Comparison of ENCODE assay signal across 25 cellular contexts in genomic region chr5:144206136-144206535, GRCh38. TPM values are rescaled to one million over a fixed set of nuclear protein-coding genes. Genes with fewer than 3 reads are reported as not detected.
A peak's percentile ranks its signal among the peaks of the same experiment; 100 is the strongest.
DNase-seq lines count a peak whose midpoint lies in the region; ATAC-seq, FAIRE-seq and TF ChIP-seq lines count a peak whose summit lies in the region.
"Had no signal": no experiment of that assay in that cellular context is flagged by ENCODE, and none has a peak within 500 bp of the region (broad histone marks: within the 10 kb centered on the region; RNA-seq: fewer than 3 reads in every experiment).

No MANE protein-coding gene starts in this region.

- no peaks in the 10 kb centered on the region for H3K36me3 Mint-ChIP-seq in HFFc6 (ENCODE audit: low read depth)
- H3K36me3 Mint-ChIP-seq in activated naive CD4-positive, alpha-beta T cell treated with anti-CD3 and anti-CD28 coated beads for 36 hours (ENCODE audit: low read depth), result no peaks in the 10 kb centered on the region
- H3K36me3 Mint-ChIP-seq: activated naive CD8-positive, alpha-beta T cell treated with anti-CD3 and anti-CD28 coated beads for 36 hours; CD4-positive, alpha-beta memory T cell had no signal

- H3K36me3 ChIP-seq in lower lobe of right lung, result no peaks in the 10 kb centered on the region
- H3K36me3 ChIP-seq: HAP-1, neutrophil had no signal

- FAIRE-seq in A204.1 (lab: Jason Lieb, UNC), result peak; percentile 88
- FAIRE-seq: GM18507 had no signal

- H3K27me3 Mint-ChIP-seq in HFFc6 (ENCODE audit: insufficient read depth), result no peaks in the 10 kb centered on the region
- peaks cover 38% of the 10 kb centered on the region for H3K27me3 Mint-ChIP-seq in activated naive CD4-positive, alpha-beta T cell treated with anti-CD3 and anti-CD28 coated beads for 36 hours (ENCODE audit: low read depth)

- H3K4me1 Mint-ChIP-seq in HFFc6 (ENCODE audit: low read depth), result peaks cover 55% of the 10 kb centered on the region
- peaks cover 17% of the 10 kb centered on the region for H3K4me1 Mint-ChIP-seq in activated naive CD4-positive, alpha-beta T cell treated with anti-CD3 and anti-CD28 coated beads for 36 hours (ENCODE audit: low read depth)
- H3K4me1 Mint-ChIP-seq: activated B cell treated with CpG ODN at 0.5 μM for 24 hours; activated naive CD8-positive, alpha-beta T cell treated with anti-CD3 and anti-CD28 coated beads for 36 hours had no signal

- TF ChIP-seq CTCF in HFFc6 (IDR thresholded peaks at IDR 0.05) (no peak), lower lobe of right lung (IDR thresholded peaks at IDR 0.05) (no peak)

- no peaks in the 10 kb centered on the region for H3K9me3 Mint-ChIP-seq in HFFc6
- no peaks in the 10 kb centered on the region for H3K9me3 Mint-ChIP-seq in activated naive CD4-positive, alpha-beta T cell treated with anti-CD3 and anti-CD28 coated beads for 36 hours
- H3K9me3 Mint-ChIP-seq: activated B cell treated with CpG ODN at 0.5 μM for 24 hours; activated naive CD8-positive, alpha-beta T cell treated with anti-CD3 and anti-CD28 coated beads for 36 hours; CD4-positive, alpha-beta memory T cell; central memory CD8-positive, alpha-beta T cell had no signal

- ATAC-seq in lower lobe of right lung (no peak), GM21825 (IDR thresholded peaks at IDR 0.05; ENCODE audit: unreplicated experiment) (no peak), GM18511 (IDR thresholded peaks at IDR 0.05; ENCODE audit: unreplicated experiment) (no peak)
- ATAC-seq: activated CD8-positive, alpha-beta T cell treated with anti-CD3 and anti-CD28 coated beads, Interleukin-2, amount 10 ng/mL, durations not matched to agents 7 days and 5 days; PC-3 had no signal

- no peaks in the 10 kb centered on the region for H3K9me3 ChIP-seq in lower lobe of right lung
- H3K9me3 ChIP-seq: HAP-1, neutrophil had no signal

- peak overlapping the region; percentile 41 for H3K4me3 ChIP-seq in lower lobe of right lung
- H3K4me3 ChIP-seq: HAP-1 had no signal

- CTCF ChIA-PET in activated naive CD4-positive, alpha-beta T cell treated with anti-CD3 and anti-CD28 coated beads for 36 hours (lab: Charles Lee), result interaction anchor here (0.6 to 3.2 kb wide), 4 partner anchors 18 to 1748 kb away, joined by 3 to 15 read pairs (median 4); no protein-coding TSS in a partner anchor

- peaks cover 32% of the 10 kb centered on the region for H3K27me3 ChIP-seq in lower lobe of right lung (ENCODE audit: low read depth)

- H3K4me1 ChIP-seq in lower lobe of right lung, result no peaks in the 10 kb centered on the region
- H3K4me1 ChIP-seq: HAP-1 had no signal

- peak overlapping the region; percentile 87 for H3K4me3 Mint-ChIP-seq in HFFc6
- H3K4me3 Mint-ChIP-seq in activated naive CD4-positive, alpha-beta T cell treated with anti-CD3 and anti-CD28 coated beads for 36 hours, result no peak overlapping the region
- H3K4me3 Mint-ChIP-seq: activated B cell treated with CpG ODN at 0.5 μM for 24 hours; activated CD8-positive, alpha-beta T cell treated with anti-CD3 and anti-CD28 coated beads, Interleukin-2, amount 10 ng/mL, durations not matched to agents 7 days and 5 days; activated naive CD8-positive, alpha-beta T cell treated with anti-CD3 and anti-CD28 coated beads for 36 hours; central memory CD8-positive, alpha-beta T cell had no signal

- no peak overlapping the region for H3K27ac Mint-ChIP-seq in HFFc6
- H3K27ac Mint-ChIP-seq in activated naive CD4-positive, alpha-beta T cell treated with anti-CD3 and anti-CD28 coated beads for 36 hours, result no peak overlapping the region
- H3K27ac Mint-ChIP-seq: activated B cell treated with CpG ODN at 0.5 μM for 24 hours; activated CD8-positive, alpha-beta T cell treated with anti-CD3 and anti-CD28 coated beads, Interleukin-2, amount 10 ng/mL, durations not matched to agents 7 days and 5 days; activated naive CD8-positive, alpha-beta T cell treated with anti-CD3 and anti-CD28 coated beads for 36 hours; CD4-positive, alpha-beta memory T cell had no signal

- H3K27ac ChIP-seq in caudate nucleus (ENCODE audit: low read depth, low read length) (peak overlapping the region; percentile 40), lower lobe of right lung (no peak overlapping the region)
- H3K27ac ChIP-seq: neutrophil had no signal

- peak; percentile 14 for DNase-seq in HFFc6
- no peak for DNase-seq in caudate nucleus (lab: John Stamatoyannopoulos, UW)
- no peak for DNase-seq in lower lobe of right lung
- DNase-seq in NCI-H1092 treated with DMSO at 0.1 percent for 48 hours (lab: John Stamatoyannopoulos, UW), result no peak
- no peak for DNase-seq in activated naive CD4-positive, alpha-beta T cell treated with anti-CD3 and anti-CD28 coated beads for 36 hours
- DNase-seq: activated B cell treated with CpG ODN at 0.5 μM for 24 hours; activated CD8-positive, alpha-beta T cell treated with anti-CD3 and anti-CD28 coated beads, Interleukin-2, amount 10 ng/mL, durations not matched to agents 7 days and 5 days; activated naive CD8-positive, alpha-beta T cell treated with anti-CD3 and anti-CD28 coated beads for 36 hours; activated T-cell treated with anti-CD3 and anti-CD28 coated beads, Interleukin-2, amount 50 U/mL, for 48 hours; CD4-positive, alpha-beta memory T cell; DMS79 treated with DMSO at 0.1 percent for 48 hours; effector CD8-positive, alpha-beta T cell; KBM-7; NCI-H2081 treated with DMSO at 0.1 percent for 48 hours; NCI-H526 treated with DMSO at 0.1 percent for 48 hours; PC-3; stimulated activated naive CD4-positive, alpha-beta T cell had no signal

- intact Hi-C loops in lower lobe of right lung (cut with DNase I), result no loop called here
- intact Hi-C loops in activated naive CD4-positive, alpha-beta T cell treated with anti-CD3 and anti-CD28 coated beads for 36 hours (cut with micrococcal nuclease), result loop anchor here (5.0 to 10.0 kb wide), 2 partner anchors 1031 to 1919 kb away; no protein-coding TSS in a partner anchor

RNA-seq across cellular contexts. Expression of gene KCTD16, which starts 35.5 kb away (rescaled TPM):
- 1 to 10 TPM; 1.5 to 3.6 (median 3.0) TPM for total RNA-seq in HFFc6 (2021; fragmentation: NEBNext Ultra II Directional; extraction: Animal tissue kit (Norgen Biotek cat#: 25700))
- 2.5 TPM for total RNA-seq in lower lobe of right lung
- under 1 TPM; 0.27 to 0.29 TPM for total RNA-seq in activated naive CD4-positive, alpha-beta T cell treated with anti-CD3 and anti-CD28 coated beads for 36 hours
- total RNA-seq: activated B cell treated with CpG ODN at 0.5 μM for 24 hours; PC-3; T-helper 2 cell treated with Interferon-gamma antibody and Interleukin-4, amounts not matched to agents 100 ng/mL and 5 ng/mL, for 36 hours had no signal

RNA-seq across cellular contexts. Expression of gene YIPF5, which starts 35.7 kb away (rescaled TPM):
- 100 to 1,000 TPM; 147 to 170 (median 166) TPM for total RNA-seq in HFFc6 (2021; fragmentation: NEBNext Ultra II Directional; extraction: Animal tissue kit (Norgen Biotek cat#: 25700))
- 46.4 TPM for total RNA-seq in lower lobe of right lung
- 10 to 100 TPM; 31.2 to 33.3 TPM for total RNA-seq in activated naive CD4-positive, alpha-beta T cell treated with anti-CD3 and anti-CD28 coated beads for 36 hours
